In the genomic region with DNA sequence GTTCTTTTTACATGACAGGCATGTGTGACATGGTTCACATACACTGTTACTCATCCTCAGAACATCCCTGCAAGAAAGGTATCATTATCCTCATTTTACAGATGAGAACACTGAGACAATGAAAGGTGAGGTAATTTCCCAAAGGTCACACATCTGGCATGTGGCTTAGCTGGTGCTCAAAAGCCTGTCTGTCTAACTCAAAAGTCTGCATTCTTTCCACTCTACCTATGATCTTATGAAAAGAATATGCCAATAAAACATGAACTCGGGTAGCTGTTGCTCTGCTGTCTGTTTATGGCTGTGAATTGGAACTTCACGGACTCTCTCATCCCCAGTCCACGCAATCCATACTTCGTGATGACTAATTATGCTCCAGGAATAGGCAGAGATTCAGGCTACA, we compare ENCODE assay signal across 16 cellular contexts.
DNase-seq lines count a peak whose midpoint lies in the region; FAIRE-seq and TF ChIP-seq lines count a peak whose summit lies in the region.
"Had no signal": no experiment of that assay in that cellular context is flagged by ENCODE, and none has a peak within 500 bp of the region (broad histone marks: within the 10 kb centered on the region; RNA-seq: fewer than 3 reads in every experiment).

No MANE protein-coding gene starts in this region.

- dilution Hi-C loops in endothelial cell of umbilical vein (cut with MboI; ENCODE audit: extremely low pct_ligation_motif_present, low sequenced_read_pairs), result no loop called here

- H3K27me3 ChIP-seq in endothelial cell of umbilical vein (ENCODE audit: control insufficient read depth in 2 of 2, insufficient read depth in 2 of 2, low read length in 2 of 2) (no peaks in the 10 kb centered on the region), trophoblast cell (ENCODE audit: insufficient read depth, low read length) (no peaks in the 10 kb centered on the region), MM.1S (replicated peaks; ENCODE audit: insufficient read depth, low read length) (no peaks in the 10 kb centered on the region)
- H3K27me3 ChIP-seq: hepatocyte had no signal

- H3K23ac ChIP-seq in trophoblast cell (ENCODE audit: low read length), result no peak overlapping the region

- H2BK5ac ChIP-seq in trophoblast cell (ENCODE audit: low read depth, low read length, poor library complexity), result peak overlapping the region; percentile 75

- H3K36me3 ChIP-seq in endothelial cell of umbilical vein (ENCODE audit: control insufficient read depth in 2 of 2, extremely low read depth in 1 of 2, insufficient read depth in 2 of 2, low read length in 2 of 2) (no peaks in the 10 kb centered on the region), trophoblast cell (ENCODE audit: control insufficient read depth in 1 of 2, insufficient read depth in 2 of 2, low read length in 2 of 2) (no peaks in the 10 kb centered on the region), MM.1S (replicated peaks; ENCODE audit: insufficient read depth, low read length) (no peaks in the 10 kb centered on the region)

- H2BK120ac ChIP-seq in trophoblast cell (ENCODE audit: insufficient read depth, low read length, poor library complexity), result no peak overlapping the region

- no peaks in the 10 kb centered on the region for H3K9me3 ChIP-seq in endothelial cell of umbilical vein (replicated peaks; ENCODE audit: control insufficient read depth, insufficient read depth, low read length)
- no peaks in the 10 kb centered on the region for H3K9me3 ChIP-seq in trophoblast cell (ENCODE audit: insufficient read depth, low read depth, low read length)
- no peaks in the 10 kb centered on the region for H3K9me3 ChIP-seq in MM.1S (replicated peaks; ENCODE audit: insufficient read depth, low read length)

- H3K9ac ChIP-seq in endothelial cell of umbilical vein (replicated peaks; ENCODE audit: extremely low read depth, insufficient read depth, low read length) (no peak overlapping the region), trophoblast cell (ENCODE audit: low read length) (no peak overlapping the region), MM.1S (ENCODE audit: low read length) (no peak overlapping the region)

- no peak overlapping the region for H3K4me3 ChIP-seq in endothelial cell of umbilical vein (replicated peaks in 1 of 3; ENCODE audit: insufficient read depth in 1 of 3, low read depth in 1 of 3, low read length in 3 of 3)
- no peak overlapping the region for H3K4me3 ChIP-seq in trophoblast cell (ENCODE audit: low read depth, low read length)
- H3K4me3 ChIP-seq in MM.1S (ENCODE audit: low read length), result no peak overlapping the region
- H3K4me3 ChIP-seq: hepatocyte, skin epidermis had no signal

- no peak overlapping the region for H4K8ac ChIP-seq in trophoblast cell (ENCODE audit: low read depth, low read length)

- no peak overlapping the region for H3K14ac ChIP-seq in trophoblast cell (ENCODE audit: low read length)

- BruUV-seq in endothelial cell of umbilical vein (replicated peaks; lab: Mats Ljungman, UMichigan), result no TSS peak

- no peaks in the 10 kb centered on the region for H3F3A ChIP-seq in MM.1S (ENCODE audit: insufficient read depth, low read length)

- H4K91ac ChIP-seq in trophoblast cell (ENCODE audit: low read depth, low read length), result no peak overlapping the region

- intact Hi-C loops in endothelial cell of umbilical vein (cut with micrococcal nuclease), result no loop called here

- peak; percentile 45 for DNase-seq in GM04503 (ENCODE audit: low read depth)
- DNase-seq in NCI-H2227 (lab: John Stamatoyannopoulos, UW; ENCODE audit: unreplicated experiment), result peak; percentile 47
- no peak for DNase-seq in endothelial cell of umbilical vein (ENCODE audit: low read depth, low spot score)
- DNase-seq in trophoblast cell, result peak; percentile 87 to 96
- DNase-seq in DMS53 (lab: John Stamatoyannopoulos, UW), result no peak
- no peak for DNase-seq in T-helper 9 cell
- DNase-seq in MM.1S, result no peak
- DNase-seq in activated CD4-positive, CD25-positive, alpha-beta regulatory T cell treated with anti-CD3 and anti-CD28 coated beads, Interleukin-2, amount 50 U/mL, for 72 hours, result no peak
- DNase-seq: activated CD4-positive, alpha-beta T cell treated with anti-CD3 and anti-CD28 coated beads for 4 hours; COR-L47; endodermal cell; NCI-H2171; nephron progenitor cell; substantia nigra had no signal

- no peak overlapping the region for H3K18ac ChIP-seq in trophoblast cell (ENCODE audit: low read length)

- no peak for FAIRE-seq in endothelial cell of umbilical vein (lab: Jason Lieb, UNC)

- H3K4me2 ChIP-seq in endothelial cell of umbilical vein (ENCODE audit: insufficient read depth, low read length) (no peak overlapping the region), trophoblast cell (ENCODE audit: low read length) (no peak overlapping the region), MM.1S (ENCODE audit: low read depth, low read length) (no peak overlapping the region)
- H3K4me2 ChIP-seq: hepatocyte had no signal

- CTCF ChIA-PET in endothelial cell of umbilical vein (lab: Charles Lee), result interaction anchor here (0.9 to 1.6 kb wide), 3 partner anchors 11 to 58 kb away, joined by 3 to 5 read pairs (median 4); no protein-coding TSS in a partner anchor

- peaks cover 2% of the 10 kb centered on the region for H3K79me1 ChIP-seq in trophoblast cell (ENCODE audit: low read length)

- no peaks in the 10 kb centered on the region for H4K20me1 ChIP-seq in endothelial cell of umbilical vein (replicated peaks; ENCODE audit: control insufficient read depth, extremely low read depth, insufficient read depth, low read length)
- H4K20me1 ChIP-seq in MM.1S (ENCODE audit: insufficient read depth, low read length), result no peaks in the 10 kb centered on the region

- no peak overlapping the region for H4K12ac ChIP-seq in trophoblast cell (ENCODE audit: low read depth, low read length)

- no peaks in the 10 kb centered on the region for H3K79me2 ChIP-seq in endothelial cell of umbilical vein (ENCODE audit: control insufficient read depth, insufficient read depth, low read length)
- H3K79me2 ChIP-seq in trophoblast cell (ENCODE audit: control insufficient read depth, insufficient read depth, low read length, poor library complexity), result no peaks in the 10 kb centered on the region
- no peaks in the 10 kb centered on the region for H3K79me2 ChIP-seq in MM.1S (ENCODE audit: low read length)
- H3K79me2 ChIP-seq: hepatocyte had no signal

- WGBS in trophoblast cell (ENCODE audit: extremely low coverage, insufficient coverage, insufficient read length), result no CpG with 5 or more reads among the region's 4 CpGs

- no peak for TF ChIP-seq CTCF in endothelial cell of umbilical vein (IDR thresholded peaks at IDR 0.05; ENCODE audit: extremely low read depth in 1 of 2, insufficient read depth in 1 of 2, low read depth in 1 of 2, low read length in 2 of 2)
- TF ChIP-seq CTCF in MM.1S (IDR thresholded peaks at IDR 0.05; ENCODE audit: low read length), result no peak

- no peaks in the 10 kb centered on the region for H3K9me2 ChIP-seq in MM.1S (replicated peaks; ENCODE audit: insufficient read depth, low read length)

- H2AFZ ChIP-seq in endothelial cell of umbilical vein (ENCODE audit: low read depth, low read length), result peak overlapping the region; percentile 14
- H2AFZ ChIP-seq in trophoblast cell (ENCODE audit: insufficient read depth, low read length, poor library complexity), result no peak overlapping the region
- no peak overlapping the region for H2AFZ ChIP-seq in MM.1S (ENCODE audit: low read length)
- H2AFZ ChIP-seq: hepatocyte had no signal

- POLR2A ChIA-PET in endothelial cell of umbilical vein (lab: Charles Lee), result no interaction called here

- no peak for TF ChIP-seq POLR2A in endothelial cell of umbilical vein (IDR thresholded peaks at IDR 0.05; ENCODE audit: low read depth, low read length)

- H2BK12ac ChIP-seq in trophoblast cell (ENCODE audit: low read length), result no peak overlapping the region

- H2AK5ac ChIP-seq in trophoblast cell (ENCODE audit: low read length), result no peak overlapping the region

- no peaks in the 10 kb centered on the region for H3K4me1 ChIP-seq in endothelial cell of umbilical vein (ENCODE audit: control insufficient read depth, extremely low read depth, insufficient read depth, low read length)
- H3K4me1 ChIP-seq in trophoblast cell (ENCODE audit: control insufficient read depth in 1 of 2, insufficient read depth in 2 of 2, low read length in 2 of 2), result peaks cover 0 to 6% of the 10 kb centered on the region in 2 experiments
- H3K4me1 ChIP-seq in MM.1S (ENCODE audit: low read length), result no peaks in the 10 kb centered on the region

- no peak overlapping the region for H3K4ac ChIP-seq in trophoblast cell (ENCODE audit: low read depth, low read length)

- H3K9me1 ChIP-seq in endothelial cell of umbilical vein (replicated peaks; ENCODE audit: control insufficient read depth, extremely low read depth, insufficient read depth, low read length), result no peaks in the 10 kb centered on the region

- no peak overlapping the region for H3K27ac ChIP-seq in endothelial cell of umbilical vein (ENCODE audit: insufficient read depth, low read depth, low read length)
- peak overlapping the region; percentile 79 for H3K27ac ChIP-seq in trophoblast cell (ENCODE audit: low read depth, low read length)
- no peak overlapping the region for H3K27ac ChIP-seq in MM.1S (ENCODE audit: low read length)
- H3K27ac ChIP-seq: hepatocyte, skin epidermis had no signal

TF ChIP-seq in endothelial cell of umbilical vein, 7 proteins besides CTCF, POLR2A, EP300 and RAD21:
- TF ChIP-seq EZH2 (IDR thresholded peaks at IDR 0.05; ENCODE audit: borderline replicate concordance, low read depth, low read length, severe bottlenecking), result no peak
- no peak for TF ChIP-seq MAX (IDR thresholded peaks at IDR 0.05; ENCODE audit: insufficient read depth, insufficient read length)
- TF ChIP-seq JUN (IDR thresholded peaks at IDR 0.05; ENCODE audit: borderline replicate concordance, insufficient read depth, insufficient read length, low read depth), result no peak
- no peak for TF ChIP-seq FOS (IDR thresholded peaks at IDR 0.05; ENCODE audit: borderline replicate concordance, insufficient read depth, low read length)
- TF ChIP-seq POLR2AphosphoS5 (IDR thresholded peaks at IDR 0.05; ENCODE audit: insufficient read depth, low read depth, low read length), result no peak
- TF ChIP-seq MYC (IDR thresholded peaks at IDR 0.05; ENCODE audit: low read depth, low read length), result no peak
- no peak for TF ChIP-seq GATA2 (IDR thresholded peaks at IDR 0.05; ENCODE audit: insufficient read depth, insufficient read length, low read depth, low read length)

Comparison
In these comparisons a context has a peak if more than half of its experiments do, and no peak if none do; other contexts are left out.
1. DNase-seq: peak in GM04503 (single experiment), NCI-H2227 (single experiment) and trophoblast cell (2 of 2); none in endothelial cell of umbilical vein (single experiment), DMS53 (single experiment), T-helper 9 cell (single experiment), MM.1S (single experiment) and activated CD4-positive, CD25-positive, alpha-beta regulatory T cell treated with anti-CD3 and anti-CD28 coated beads, Interleukin-2, amount 50 U/mL, for 72 hours (single experiment).